8 cellular contexts compared by ENCODE assay signal in the genomic region with DNA sequence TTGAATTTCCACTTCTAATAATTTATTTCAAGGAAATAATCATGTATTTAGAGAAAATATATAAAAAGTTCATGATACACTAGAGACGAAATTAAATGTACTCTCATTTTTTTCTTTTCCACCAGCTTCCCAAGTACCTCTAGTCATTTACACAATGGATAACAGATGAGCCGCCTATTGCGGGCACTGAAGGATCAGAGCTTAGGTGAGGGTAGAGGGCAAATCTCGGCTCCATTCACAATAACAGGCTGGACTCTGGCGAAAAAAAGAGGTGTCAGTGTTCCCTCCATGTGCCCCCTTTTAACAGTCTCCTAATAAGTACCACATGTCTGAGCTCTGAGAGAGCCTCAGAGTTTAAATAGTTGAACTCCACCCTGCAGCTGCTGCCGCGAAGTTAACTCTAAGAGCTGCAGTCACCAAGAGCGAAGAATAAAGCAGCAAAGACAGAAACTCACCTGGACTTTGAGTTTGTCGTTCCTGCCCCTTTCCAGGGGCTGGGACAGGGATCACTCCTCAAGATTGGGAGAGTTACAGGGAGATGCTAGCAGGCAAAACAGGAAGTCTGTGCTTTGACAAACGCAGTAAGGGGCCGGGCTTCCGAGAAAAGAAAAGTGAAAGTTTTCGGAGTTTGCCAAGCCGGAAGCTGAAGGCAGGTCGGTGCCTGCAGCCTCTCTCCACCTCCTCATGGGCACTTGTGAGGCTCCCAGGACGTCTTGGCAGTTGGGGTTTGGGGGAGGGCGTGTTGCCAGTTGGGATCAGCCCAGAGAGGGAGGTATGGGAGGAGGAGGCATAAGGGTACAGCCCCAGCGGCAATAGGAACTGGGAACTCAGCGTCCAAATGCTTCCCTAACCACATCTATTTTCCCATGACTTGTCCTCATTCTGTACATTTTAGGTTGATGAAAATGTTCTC. TPM values are rescaled to one million over a fixed set of nuclear protein-coding genes. Genes with fewer than 3 reads are reported as not detected.
DNase-seq lines count a peak whose midpoint lies in the region; ATAC-seq and TF ChIP-seq lines count a peak whose summit lies in the region.

A gene (minus strand): TSS at position 566 of the 913 bp plus-strand sequence. CDS start 3,057 bp downstream, outside the sequence.

- 1% methylated on average over 19 of the region's 19 CpGs for WGBS in right cardiac atrium

- H3K27ac ChIP-seq in right cardiac atrium (ENCODE audit: low read length), result peak within 1 kb of the TSS; percentile 72
- H3K27ac ChIP-seq in uterus, result peak within 1 kb of the TSS; percentile 76 to 89

- peaks cover 3% of the 10 kb centered on the region for H3K4me1 ChIP-seq in right cardiac atrium (ENCODE audit: control insufficient read depth, insufficient read depth, low read length)
- H3K4me1 ChIP-seq in uterus, result peaks cover 0 to 3% of the 10 kb centered on the region in 2 donors

- intact Hi-C loops in right cardiac atrium (cut with DNase I), result loop anchor here in 1 of 4 donors (10.0 kb wide), 1 partner anchor 105 kb away; a partner anchor contains a TSS
- intact Hi-C loops in uterus (cut with DNase I; ENCODE audit: low total_unique reads), result no loop called here

- TF ChIP-seq POLR2A in uterus (IDR thresholded peaks at IDR 0.05), result peak in 1 of 2 donors; percentile 19

- H3K9me3 ChIP-seq in right cardiac atrium (ENCODE audit: control insufficient read depth, low read length) (no peaks in the 10 kb centered on the region), uterus (no peaks in the 10 kb centered on the region)

- peak; percentile 92 for DNase-seq in DMS 273 (lab: John Stamatoyannopoulos, UW; ENCODE audit: unreplicated experiment)
- peak in 75 of 76 experiments; percentile 8 to 86 (median 67) for DNase-seq in HUDEP-2 (lab: John Stamatoyannopoulos, UW; ENCODE audit: unreplicated experiment in 76 of 76)
- DNase-seq in T-helper 1 cell, result peak; percentile 39 to 88 (median 64)
- DNase-seq in amygdala (lab: John Stamatoyannopoulos, UW), result peak in 52 of 56 donors; percentile 6 to 74 (median 42)
- peak; percentile 82 to 88 (median 86) for DNase-seq in right cardiac atrium
- DNase-seq in putamen (ENCODE audit: low spot score), result peak; percentile 69
- peak; percentile 74 to 76 for DNase-seq in uterus

- H3K36me3 ChIP-seq in uterus, result no peaks in the 10 kb centered on the region

- no peak for TF ChIP-seq CTCF in uterus (IDR thresholded peaks at IDR 0.05)

- H3K4me3 ChIP-seq in right cardiac atrium (ENCODE audit: low read length), result peak within 1 kb of the TSS; percentile 89
- peak within 1 kb of the TSS; percentile 58 to 64 for H3K4me3 ChIP-seq in uterus

- peak; percentile 82 for ATAC-seq in GM21381 (IDR thresholded peaks at IDR 0.05; ENCODE audit: unreplicated experiment)
- peak; percentile 95 to 96 for ATAC-seq in right cardiac atrium

- H3K27me3 ChIP-seq in right cardiac atrium (ENCODE audit: control insufficient read depth, insufficient read depth) (no peaks in the 10 kb centered on the region), uterus (no peaks in the 10 kb centered on the region)

RNA-seq across cellular contexts. Expression of the gene that starts here (rescaled TPM):
- total RNA-seq in right cardiac atrium (10 to 100 TPM in 3 of 4 donors, 1 to 10 TPM in 1; 9.8 to 12.9 (median 11.8) TPM), uterus (10 to 100 TPM; 10.5 to 77.9 (median 23.8) TPM)
- 9.9 TPM for polyA plus RNA-seq in right cardiac atrium

Comparison
In these comparisons a context has a peak if more than half of its experiments do, and no peak if none do; other contexts are left out.
1. Peak in every context shown above with its lines: DNase-seq, ATAC-seq, H3K4me3 ChIP-seq and H3K27ac ChIP-seq.
2. DNase-seq: peak in every context shown above with its lines; median percentile 92 in DMS 273; 86 in right cardiac atrium; 75 in uterus; 69 in putamen; 67 in HUDEP-2; 64 in T-helper 1 cell; 42 in amygdala.